In genomic region chr6:44078795-44079671, GRCh38 we compare ENCODE assay signal across 8 cellular contexts. TPM values are rescaled to one million over a fixed set of nuclear protein-coding genes. Genes with fewer than 3 reads are reported as not detected.
DNase-seq lines count a peak whose midpoint lies in the region; ATAC-seq and TF ChIP-seq lines count a peak whose summit lies in the region.

No MANE protein-coding gene starts in this region.

- peaks cover 16% of the 10 kb centered on the region for H3K4me1 Mint-ChIP-seq in activated naive CD8-positive, alpha-beta T cell treated with anti-CD3 and anti-CD28 coated beads, Interleukin-2, amount 10 ng/mL, durations not matched to agents 7 days and 5 days

- POLR2A ChIA-PET in activated naive CD8-positive, alpha-beta T cell treated with anti-CD3 and anti-CD28 coated beads, Interleukin-2, amount 10 ng/mL, durations not matched to agents 7 days and 5 days (lab: Charles Lee), result interaction anchor here (1.0 to 2.6 kb wide), 4 partner anchors 13 to 354 kb away, joined by 3 to 10 read pairs (median 4); partner anchors contain the start of gene VEGFA

- peaks cover 10% of the 10 kb centered on the region for H3K27me3 Mint-ChIP-seq in activated naive CD8-positive, alpha-beta T cell treated with anti-CD3 and anti-CD28 coated beads, Interleukin-2, amount 10 ng/mL, durations not matched to agents 7 days and 5 days

- DNase-seq in GM12864 (ENCODE audit: low read depth) (peak; percentile 48), RKO (ENCODE audit: low spot score) (peak; percentile 63), hepatic stellate cell (ENCODE audit: low spot score) (peak; percentile 87), NCI-H2171 treated with DMSO at 0.1 percent for 48 hours (lab: John Stamatoyannopoulos, UW) (no peak), SIG-M5 treated with dmso at 0.1 percent for 504 hours (lab: John Stamatoyannopoulos, UW; ENCODE audit: unreplicated experiment) (no peak), DMS 273 (lab: John Stamatoyannopoulos, UW; ENCODE audit: unreplicated experiment) (no peak)
- peak; percentile 67 for DNase-seq in activated naive CD8-positive, alpha-beta T cell treated with anti-CD3 and anti-CD28 coated beads, Interleukin-2, amount 10 ng/mL, durations not matched to agents 7 days and 5 days
- peak; percentile 37 to 50 for DNase-seq in stimulated activated CD4-positive, alpha-beta T cell treated with anti-CD3 and anti-CD28 coated beads, Interleukin-1b, Interleukin-23, amount 100 ng/mL, for 1 hour (ENCODE audit: low read depth in 2 of 2)

- no peak overlapping the region for H3K4me3 Mint-ChIP-seq in activated naive CD8-positive, alpha-beta T cell treated with anti-CD3 and anti-CD28 coated beads, Interleukin-2, amount 10 ng/mL, durations not matched to agents 7 days and 5 days

- no peak overlapping the region for H3K27ac Mint-ChIP-seq in activated naive CD8-positive, alpha-beta T cell treated with anti-CD3 and anti-CD28 coated beads, Interleukin-2, amount 10 ng/mL, durations not matched to agents 7 days and 5 days

- no peaks in the 10 kb centered on the region for H3K36me3 Mint-ChIP-seq in activated naive CD8-positive, alpha-beta T cell treated with anti-CD3 and anti-CD28 coated beads, Interleukin-2, amount 10 ng/mL, durations not matched to agents 7 days and 5 days

- ATAC-seq in activated naive CD8-positive, alpha-beta T cell treated with anti-CD3 and anti-CD28 coated beads, Interleukin-2, amount 10 ng/mL, durations not matched to agents 7 days and 5 days (ENCODE audit: low read depth), result peak; percentile 32

- H3K9me3 Mint-ChIP-seq in activated naive CD8-positive, alpha-beta T cell treated with anti-CD3 and anti-CD28 coated beads, Interleukin-2, amount 10 ng/mL, durations not matched to agents 7 days and 5 days, result no peaks in the 10 kb centered on the region

- no peak overlapping the region; the same call in 1 of the 2 replicates for H3K4me3 ChIP-seq in GM12864 (ENCODE audit: low read depth, low read length)

- peak; percentile 92 for TF ChIP-seq CTCF in GM12864 (IDR thresholded peaks at IDR 0.05; ENCODE audit: low read depth, low read length, missing control alignments)

RNA-seq across cellular contexts. Expression of gene MRPL14, which starts 48.2 kb away (rescaled TPM):
- total RNA-seq in activated naive CD8-positive, alpha-beta T cell treated with anti-CD3 and anti-CD28 coated beads, Interleukin-2, amount 10 ng/mL, durations not matched to agents 7 days and 5 days, result 10 to 100 TPM; 44.1 to 51.6 TPM

RNA-seq across cellular contexts. Expression of gene TMEM63B, which starts 48.3 kb away (rescaled TPM):
- total RNA-seq in activated naive CD8-positive, alpha-beta T cell treated with anti-CD3 and anti-CD28 coated beads, Interleukin-2, amount 10 ng/mL, durations not matched to agents 7 days and 5 days, result 10 to 100 TPM; 20.8 to 21.8 TPM

Comparison
In these comparisons a context has a peak if more than half of its experiments do, and no peak if none do; other contexts are left out.
1. DNase-seq: peak in GM12864 (single experiment), RKO (single experiment), activated naive CD8-positive, alpha-beta T cell treated with anti-CD3 and anti-CD28 coated beads, Interleukin-2, amount 10 ng/mL, durations not matched to agents 7 days and 5 days (single experiment), hepatic stellate cell (single experiment) and stimulated activated CD4-positive, alpha-beta T cell treated with anti-CD3 and anti-CD28 coated beads, Interleukin-1b, Interleukin-23, amount 100 ng/mL, for 1 hour (2 of 2); none in NCI-H2171 treated with DMSO at 0.1 percent for 48 hours (single experiment), SIG-M5 treated with dmso at 0.1 percent for 504 hours (single experiment) and DMS 273 (single experiment).